20 cellular contexts compared by ENCODE assay signal in genomic region chr1:3632298-3632697, GRCh38. TPM values are rescaled to one million over a fixed set of nuclear protein-coding genes. Genes with fewer than 3 reads are reported as not detected.
DNase-seq lines count a peak whose midpoint lies in the region; TF ChIP-seq lines count a peak whose summit lies in the region.
"Had no signal": no experiment of that assay in that cellular context is flagged by ENCODE, and none has a peak within 500 bp of the region (broad histone marks: within the 10 kb centered on the region; RNA-seq: fewer than 3 reads in every experiment).

No MANE protein-coding gene starts in this region.

- H3K9ac ChIP-seq in HUES48 (ENCODE audit: low read depth, low read length) (no peak overlapping the region), iPS-20b (ENCODE audit: low read depth, low read length) (peak overlapping the region; percentile 63)

- no peak for DNase-seq in PC-9
- peak; percentile 68 for DNase-seq in spleen
- no peak for DNase-seq in CD1c-positive myeloid dendritic cell (ENCODE audit: extremely low spot score)
- no peak for DNase-seq in stimulated activated CD4-positive, alpha-beta T cell treated with anti-CD3 and anti-CD28 coated beads, Interleukin-4, amount 100 ng/mL, for 1 hour
- DNase-seq in DMS 273 (lab: John Stamatoyannopoulos, UW; ENCODE audit: unreplicated experiment): no peak
- DNase-seq: AML-193, DMS 273 treated with DMSO at 0.1 percent for 48 hours, DND-41, GOT3, Kasumi-1, MG63, NCI-H1048, NCI-H1436, NCI-H1930, NCI-H226, NCI-H524 treated with DMSO at 0.1 percent for 48 hours, SW 1271 had no signal

- peak overlapping the region; percentile 81 for H3K27ac ChIP-seq in HUES48 (ENCODE audit: low read depth, low read length)
- H3K27ac ChIP-seq in PC-9: no peak overlapping the region
- H3K27ac ChIP-seq in iPS-20b (ENCODE audit: low read length): no peak overlapping the region
- no peak overlapping the region for H3K27ac ChIP-seq in spleen
- H3K27ac ChIP-seq: C4-2B had no signal

- no peaks in the 10 kb centered on the region for H3K9me2 ChIP-seq in PC-9 (ENCODE audit: insufficient read depth)

- POLR2A ChIA-PET in PC-9 (lab: Charles Lee; ENCODE audit: unreplicated experiment): no interaction called here

- H4K20me1 ChIP-seq in PC-9 (ENCODE audit: insufficient read depth): peaks cover 3% of the 10 kb centered on the region; the same call in 1 of the 2 replicates

- no peak for TF ChIP-seq POLR2A in spleen (IDR thresholded peaks at IDR 0.05)

- CTCF ChIA-PET in PC-9 (lab: Charles Lee): interaction anchor here (0.5 to 1.6 kb wide), 5 partner anchors 13 to 1246 kb away, joined by 3 to 8 read pairs (median 7); no protein-coding TSS in a partner anchor

- H3K4me3 ChIP-seq in HUES48 (ENCODE audit: low read depth, low read length) (no peak overlapping the region), PC-9 (no peak overlapping the region; the same call in 1 of the 2 replicates), iPS-20b (ENCODE audit: low read length) (no peak overlapping the region), spleen (no peak overlapping the region)
- H3K4me3 ChIP-seq: MG63 had no signal

- peak overlapping the region; percentile 38 for H3K4me2 ChIP-seq in PC-9

- no peaks in the 10 kb centered on the region for H3K79me2 ChIP-seq in PC-9 (ENCODE audit: low read depth)

- H3K9me3 ChIP-seq in HUES48 (ENCODE audit: control insufficient read depth, insufficient read depth, low read length): no peaks in the 10 kb centered on the region
- H3K9me3 ChIP-seq in PC-9 (ENCODE audit: insufficient read depth, low read depth): no peaks in the 10 kb centered on the region
- H3K9me3 ChIP-seq in iPS-20b (ENCODE audit: insufficient read depth, low read depth, low read length): no peaks in the 10 kb centered on the region
- H3K9me3 ChIP-seq in spleen: no peaks in the 10 kb centered on the region
- H3K9me3 ChIP-seq: MG63 had no signal

- 94 to 98% (median 95%) methylated on average over 16 to 17 of the region's 17 CpGs for WGBS in spleen, 5 donors

- BruUV-seq in PC-9 (replicated peaks; lab: Mats Ljungman, UMichigan): no TSS peak

- H3K36me3 ChIP-seq in HUES48 (ENCODE audit: control insufficient read depth, insufficient read depth, low read length) (peaks cover 96% of the 10 kb centered on the region), PC-9 (ENCODE audit: low read depth) (no peaks in the 10 kb centered on the region), iPS-20b (ENCODE audit: insufficient read depth, low read depth, low read length) (peaks cover 72% of the 10 kb centered on the region), spleen (peaks cover 5 to 100% (median 96%) of the 10 kb centered on the region in 6 donors)

- TF ChIP-seq CTCF in PC-9 (conservative IDR thresholded peaks at IDR 0.05) (no peak), spleen (IDR thresholded peaks at IDR 0.05 in 8 of 11, conservative IDR thresholded peaks at IDR 0.05 in 3 of 11) (no peak)

- intact Hi-C loops in PC-9 (cut with micrococcal nuclease; ENCODE audit: unreplicated experiment): no loop called here
- intact Hi-C loops in spleen (cut with DNase I; ENCODE audit: low total_unique reads): no loop called here

- no peak overlapping the region for H2AFZ ChIP-seq in PC-9

- peaks cover 11% of the 10 kb centered on the region; the same call in 1 of the 2 replicates for H3F3A ChIP-seq in PC-9 (ENCODE audit: insufficient read depth, low read depth)

- H3K27me3 ChIP-seq in HUES48 (ENCODE audit: control insufficient read depth, insufficient read depth, low read length) (no peaks in the 10 kb centered on the region), PC-9 (ENCODE audit: insufficient read depth, low read depth) (no peaks in the 10 kb centered on the region), iPS-20b (ENCODE audit: insufficient read depth, low read length) (no peaks in the 10 kb centered on the region), spleen (replicated peaks in 1 of 7) (no peaks in the 10 kb centered on the region)
- H3K27me3 ChIP-seq: MG63 had no signal

- no peaks in the 10 kb centered on the region; the same call in 1 of the 2 replicates for H3K4me1 ChIP-seq in HUES48 (ENCODE audit: control insufficient read depth, insufficient read depth, low read length)
- H3K4me1 ChIP-seq in PC-9 (replicated peaks; ENCODE audit: insufficient read depth): no peaks in the 10 kb centered on the region; the same call in 1 of the 2 replicates
- H3K4me1 ChIP-seq in iPS-20b (ENCODE audit: insufficient read depth, low read length): 0 out of 2 replicates have a peak, but pooled peaks cover 4% of the 10 kb centered on the region
- H3K4me1 ChIP-seq in spleen: peaks cover 0 to 7% (median 3%) of the 10 kb centered on the region in 6 donors

RNA-seq across cellular contexts. Expression of gene TPRG1L, which starts 7.5 kb away (rescaled TPM):
- total RNA-seq in PC-9 (2021): 41.4 and 44.9 TPM in 2 replicates
- total RNA-seq in spleen: 10 to 100 TPM; 23.7 to 45.9 (median 32.5) TPM
- polyA plus RNA-seq in spleen: 10 to 100 TPM; 19.9 to 35.7 (median 20.9) TPM

RNA-seq across cellular contexts. Expression of gene WRAP73, which starts 17.6 kb away (rescaled TPM):
- total RNA-seq in PC-9 (2021) (23.8 and 25.5 TPM in 2 replicates), spleen (10 to 100 TPM; 21.0 to 28.0 (median 26.4) TPM)
- 10 to 100 TPM; 20.1 to 28.3 (median 24.2) TPM for polyA plus RNA-seq in spleen

RNA-seq across cellular contexts. Expression of gene TP73, which starts 20.0 kb away (rescaled TPM):
- total RNA-seq in PC-9 (2021) (6.2 and 6.9 TPM in 2 replicates), spleen (1 to 10 TPM in 5 of 7 donors, under 1 TPM in 2; 0.63 to 4.3 (median 1.6) TPM)
- under 1 TPM; 0.11 to 0.48 (median 0.21) TPM for polyA plus RNA-seq in spleen

RNA-seq across cellular contexts. Expression of gene MEGF6, which starts 21.0 kb away (rescaled TPM):
- 65.3 and 77.6 TPM in 2 replicates for total RNA-seq in PC-9 (2021)
- total RNA-seq in spleen: 10 to 100 TPM in 6 of 7 donors, 1 to 10 TPM in 1; 8.7 to 39.5 (median 27.1) TPM
- polyA plus RNA-seq in spleen: 10 to 100 TPM in 2 of 3 donors, 1 to 10 TPM in 1; 8.8 to 16.5 (median 10.0) TPM
